In genomic region chr19:1846517-1847205, GRCh38 we compare ENCODE assay signal across 9 cellular contexts. TPM values are rescaled to one million over a fixed set of nuclear protein-coding genes. Genes with fewer than 3 reads are reported as not detected.
A peak's percentile ranks its signal among the peaks of the same experiment; 100 is the strongest.
DNase-seq lines count a peak whose midpoint lies in the region; ATAC-seq and TF ChIP-seq lines count a peak whose summit lies in the region.
"Had no signal": no experiment of that assay in that cellular context is flagged by ENCODE, and none has a peak within 500 bp of the region (broad histone marks: within the 10 kb centered on the region; RNA-seq: fewer than 3 reads in every experiment).

No MANE protein-coding gene starts in this region.

- TF ChIP-seq POLR2A in body of pancreas (IDR thresholded peaks at IDR 0.05) = no peak

- peak overlapping the region; percentile 65 for H3K27ac Mint-ChIP-seq in activated CD4-positive, alpha-beta T cell treated with anti-CD3 and anti-CD28 coated beads, Interleukin-2, amount 10 ng/mL, durations not matched to agents 24 days and 14 days
- H3K27ac Mint-ChIP-seq in activated CD8-positive, alpha-beta T cell treated with anti-CD3 and anti-CD28 coated beads, Interleukin-2, amount 10 ng/mL, durations not matched to agents 7 days and 5 days = peak overlapping the region; percentile 96
- H3K27ac Mint-ChIP-seq in stimulated activated naive B cell treated with anti-CD40 and anti-IgM and Interleukin-4, amounts not matched to agents 10 μg/mL and 1 μg/mL and 100 μg/mL, for 72 hours = peak overlapping the region; percentile 98

- H3K9me3 ChIP-seq in iPS-18a (ENCODE audit: control insufficient read depth, low read depth, low read length) (no peaks in the 10 kb centered on the region), body of pancreas (no peaks in the 10 kb centered on the region)

- H3K9me3 Mint-ChIP-seq in activated CD4-positive, alpha-beta T cell treated with anti-CD3 and anti-CD28 coated beads, Interleukin-2, amount 10 ng/mL, durations not matched to agents 24 days and 14 days = no peaks in the 10 kb centered on the region
- no peaks in the 10 kb centered on the region for H3K9me3 Mint-ChIP-seq in activated CD8-positive, alpha-beta T cell treated with anti-CD3 and anti-CD28 coated beads, Interleukin-2, amount 10 ng/mL, durations not matched to agents 7 days and 5 days (ENCODE audit: insufficient read depth)
- H3K9me3 Mint-ChIP-seq in stimulated activated naive B cell treated with anti-CD40 and anti-IgM and Interleukin-4, amounts not matched to agents 10 μg/mL and 1 μg/mL and 100 μg/mL, for 72 hours = no peaks in the 10 kb centered on the region

- 48 to 49% methylated on average over 27 to 29 of the region's 29 CpGs for WGBS in body of pancreas, 2 donors

- no peak for TF ChIP-seq CTCF in body of pancreas (IDR thresholded peaks at IDR 0.05)

- H3K27me3 ChIP-seq in iPS-18a (ENCODE audit: control insufficient read depth, insufficient read depth, low read length) (no peaks in the 10 kb centered on the region), body of pancreas (no peaks in the 10 kb centered on the region)

- CTCF ChIA-PET in activated CD8-positive, alpha-beta T cell treated with anti-CD3 and anti-CD28 coated beads, Interleukin-2, amount 10 ng/mL, durations not matched to agents 7 days and 5 days (lab: Charles Lee) = interaction anchor here (1.8 to 2.0 kb wide), 2 partner anchors 9 to 21 kb away, joined by 10 to 12 read pairs; no protein-coding TSS in a partner anchor

- no peaks in the 10 kb centered on the region for H3K27me3 Mint-ChIP-seq in activated CD4-positive, alpha-beta T cell treated with anti-CD3 and anti-CD28 coated beads, Interleukin-2, amount 10 ng/mL, durations not matched to agents 24 days and 14 days
- no peaks in the 10 kb centered on the region for H3K27me3 Mint-ChIP-seq in activated CD8-positive, alpha-beta T cell treated with anti-CD3 and anti-CD28 coated beads, Interleukin-2, amount 10 ng/mL, durations not matched to agents 7 days and 5 days (ENCODE audit: low read depth)
- no peaks in the 10 kb centered on the region for H3K27me3 Mint-ChIP-seq in stimulated activated naive B cell treated with anti-CD40 and anti-IgM and Interleukin-4, amounts not matched to agents 10 μg/mL and 1 μg/mL and 100 μg/mL, for 72 hours

- no peak for DNase-seq in activated CD4-positive, alpha-beta T cell treated with anti-CD3 and anti-CD28 coated beads, Interleukin-2, amount 10 ng/mL, durations not matched to agents 24 days and 14 days
- no peak for DNase-seq in activated CD4-positive, alpha-beta T cell treated with anti-CD3 and anti-CD28 coated beads for 48 hours
- DNase-seq in activated CD8-positive, alpha-beta T cell treated with anti-CD3 and anti-CD28 coated beads, Interleukin-2, amount 10 ng/mL, durations not matched to agents 7 days and 5 days = no peak
- no peak for DNase-seq in stimulated activated naive B cell treated with anti-CD40 and anti-IgM and Interleukin-4, amounts not matched to agents 10 μg/mL and 1 μg/mL and 100 μg/mL, for 72 hours
- DNase-seq in NK-92 (lab: John Stamatoyannopoulos, UW; ENCODE audit: unreplicated experiment) = no peak
- no peak for DNase-seq in body of pancreas
- DNase-seq: NCI-H2029 treated with DMSO at 0.1 percent for 48 hours had no signal

- H3K4me1 ChIP-seq in iPS-18a (ENCODE audit: control insufficient read depth, low read depth, low read length) (peaks cover 6% of the 10 kb centered on the region), body of pancreas (peaks cover 62% of the 10 kb centered on the region)

- no peaks in the 10 kb centered on the region for H3K36me3 ChIP-seq in iPS-18a (ENCODE audit: control insufficient read depth, low read depth, low read length)
- H3K36me3 ChIP-seq in body of pancreas (replicated peaks in 1 of 2; ENCODE audit: insufficient read depth in 1 of 2, low read depth in 2 of 2) = no peaks in the 10 kb centered on the region

- H3K9ac ChIP-seq in iPS-18a (ENCODE audit: low read length) = peak overlapping the region; percentile 89

- H3K27ac ChIP-seq in iPS-18a (ENCODE audit: low read length) (no peak overlapping the region), body of pancreas (no peak overlapping the region)

- H3K36me3 Mint-ChIP-seq in activated CD4-positive, alpha-beta T cell treated with anti-CD3 and anti-CD28 coated beads, Interleukin-2, amount 10 ng/mL, durations not matched to agents 24 days and 14 days (ENCODE audit: low read depth) = peaks cover 15% of the 10 kb centered on the region
- H3K36me3 Mint-ChIP-seq in activated CD8-positive, alpha-beta T cell treated with anti-CD3 and anti-CD28 coated beads, Interleukin-2, amount 10 ng/mL, durations not matched to agents 7 days and 5 days (ENCODE audit: low read depth) = peaks cover 13% of the 10 kb centered on the region
- peaks cover 17 to 31% of the 10 kb centered on the region in 2 donors for H3K36me3 Mint-ChIP-seq in stimulated activated naive B cell treated with anti-CD40 and anti-IgM and Interleukin-4, amounts not matched to agents 10 μg/mL and 1 μg/mL and 100 μg/mL, for 72 hours

- H3K4me3 ChIP-seq in iPS-18a (ENCODE audit: low read length) = peak overlapping the region; percentile 89
- no peak overlapping the region for H3K4me3 ChIP-seq in body of pancreas

- ATAC-seq in activated CD8-positive, alpha-beta T cell treated with anti-CD3 and anti-CD28 coated beads, Interleukin-2, amount 10 ng/mL, durations not matched to agents 7 days and 5 days = no peak
- ATAC-seq in stimulated activated naive B cell treated with anti-CD40 and anti-IgM and Interleukin-4, amounts not matched to agents 10 μg/mL and 1 μg/mL and 100 μg/mL, for 72 hours (replicated peaks) = no peak
- ATAC-seq in HG02610 (IDR thresholded peaks at IDR 0.05; ENCODE audit: unreplicated experiment) (no peak), body of pancreas (no peak)

- POLR2A ChIA-PET in activated CD8-positive, alpha-beta T cell treated with anti-CD3 and anti-CD28 coated beads, Interleukin-2, amount 10 ng/mL, durations not matched to agents 7 days and 5 days (lab: Charles Lee) = interaction anchor here (0.7 to 1.3 kb wide), 3 partner anchors 9 to 243 kb away, joined by 3 read pairs; no protein-coding TSS in a partner anchor

- intact Hi-C loops in activated CD4-positive, alpha-beta T cell treated with anti-CD3 and anti-CD28 coated beads, Interleukin-2, amount 10 ng/mL, durations not matched to agents 24 days and 14 days (cut with micrococcal nuclease) = no loop called here
- intact Hi-C loops in body of pancreas (cut with DNase I) = no loop called here

- peaks cover 35% of the 10 kb centered on the region for H3K4me1 Mint-ChIP-seq in activated CD4-positive, alpha-beta T cell treated with anti-CD3 and anti-CD28 coated beads, Interleukin-2, amount 10 ng/mL, durations not matched to agents 24 days and 14 days
- H3K4me1 Mint-ChIP-seq in activated CD8-positive, alpha-beta T cell treated with anti-CD3 and anti-CD28 coated beads, Interleukin-2, amount 10 ng/mL, durations not matched to agents 7 days and 5 days (ENCODE audit: low read depth) = peaks cover 44% of the 10 kb centered on the region
- H3K4me1 Mint-ChIP-seq in stimulated activated naive B cell treated with anti-CD40 and anti-IgM and Interleukin-4, amounts not matched to agents 10 μg/mL and 1 μg/mL and 100 μg/mL, for 72 hours = peaks cover 43 to 86% of the 10 kb centered on the region in 2 donors

- H3K4me3 Mint-ChIP-seq in activated CD4-positive, alpha-beta T cell treated with anti-CD3 and anti-CD28 coated beads, Interleukin-2, amount 10 ng/mL, durations not matched to agents 24 days and 14 days = peak overlapping the region; percentile 91
- H3K4me3 Mint-ChIP-seq in activated CD8-positive, alpha-beta T cell treated with anti-CD3 and anti-CD28 coated beads, Interleukin-2, amount 10 ng/mL, durations not matched to agents 7 days and 5 days = peak overlapping the region; percentile 91
- peak overlapping the region; percentile 91 to 95 for H3K4me3 Mint-ChIP-seq in stimulated activated naive B cell treated with anti-CD40 and anti-IgM and Interleukin-4, amounts not matched to agents 10 μg/mL and 1 μg/mL and 100 μg/mL, for 72 hours

RNA-seq across cellular contexts. Expression of gene REXO1, which starts 1.6 kb away (rescaled TPM):
- 56.3 and 61.4 TPM in 2 replicates for total RNA-seq in activated CD4-positive, alpha-beta T cell treated with anti-CD3 and anti-CD28 coated beads, Interleukin-2, amount 10 ng/mL, durations not matched to agents 24 days and 14 days
- 10 to 100 TPM; 47.9 to 52.9 TPM for total RNA-seq in activated CD8-positive, alpha-beta T cell treated with anti-CD3 and anti-CD28 coated beads, Interleukin-2, amount 10 ng/mL, durations not matched to agents 7 days and 5 days
- total RNA-seq in body of pancreas = 10 to 100 TPM; 16.6 to 19.8 TPM

RNA-seq across cellular contexts. Expression of gene KLF16, which starts 16.7 kb away (rescaled TPM):
- 37.0 and 38.1 TPM in 2 replicates for total RNA-seq in activated CD4-positive, alpha-beta T cell treated with anti-CD3 and anti-CD28 coated beads, Interleukin-2, amount 10 ng/mL, durations not matched to agents 24 days and 14 days
- 10 to 100 TPM; 26.5 to 29.8 TPM for total RNA-seq in activated CD8-positive, alpha-beta T cell treated with anti-CD3 and anti-CD28 coated beads, Interleukin-2, amount 10 ng/mL, durations not matched to agents 7 days and 5 days
- 1 to 10 TPM; 2.3 to 3.6 TPM for total RNA-seq in body of pancreas

RNA-seq across cellular contexts. Expression of gene ATP8B3, which starts 34.6 kb away (rescaled TPM):
- total RNA-seq in activated CD4-positive, alpha-beta T cell treated with anti-CD3 and anti-CD28 coated beads, Interleukin-2, amount 10 ng/mL, durations not matched to agents 24 days and 14 days = 3.6 and 4.2 TPM in 2 replicates
- 10 to 100 TPM; 20.2 to 27.8 TPM for total RNA-seq in activated CD8-positive, alpha-beta T cell treated with anti-CD3 and anti-CD28 coated beads, Interleukin-2, amount 10 ng/mL, durations not matched to agents 7 days and 5 days
- total RNA-seq in body of pancreas = under 1 TPM in 1 of 2 donors, not detected in 1; 0.52 TPM

RNA-seq across cellular contexts. Expression of gene ABHD17A, which starts 38.6 kb away (rescaled TPM):
- 104 and 107 TPM in 2 replicates for total RNA-seq in activated CD4-positive, alpha-beta T cell treated with anti-CD3 and anti-CD28 coated beads, Interleukin-2, amount 10 ng/mL, durations not matched to agents 24 days and 14 days
- total RNA-seq in activated CD8-positive, alpha-beta T cell treated with anti-CD3 and anti-CD28 coated beads, Interleukin-2, amount 10 ng/mL, durations not matched to agents 7 days and 5 days = 100 to 1,000 TPM; 181 to 196 TPM
- total RNA-seq in body of pancreas = 100 to 1,000 TPM in 1 of 2 donors, 10 to 100 TPM in 1; 56.8 to 100 TPM

RNA-seq across cellular contexts. Expression of gene ADAT3, which starts 58.5 kb away (rescaled TPM):
- total RNA-seq in activated CD4-positive, alpha-beta T cell treated with anti-CD3 and anti-CD28 coated beads, Interleukin-2, amount 10 ng/mL, durations not matched to agents 24 days and 14 days = 8.8 and 10.6 TPM in 2 replicates
- total RNA-seq in activated CD8-positive, alpha-beta T cell treated with anti-CD3 and anti-CD28 coated beads, Interleukin-2, amount 10 ng/mL, durations not matched to agents 7 days and 5 days = 10 to 100 TPM in 1 of 2 experiments, 1 to 10 TPM in 1; 9.9 to 11.0 TPM
- total RNA-seq in body of pancreas = 10 to 100 TPM; 10.5 to 13.7 TPM
